In the genomic region with DNA sequence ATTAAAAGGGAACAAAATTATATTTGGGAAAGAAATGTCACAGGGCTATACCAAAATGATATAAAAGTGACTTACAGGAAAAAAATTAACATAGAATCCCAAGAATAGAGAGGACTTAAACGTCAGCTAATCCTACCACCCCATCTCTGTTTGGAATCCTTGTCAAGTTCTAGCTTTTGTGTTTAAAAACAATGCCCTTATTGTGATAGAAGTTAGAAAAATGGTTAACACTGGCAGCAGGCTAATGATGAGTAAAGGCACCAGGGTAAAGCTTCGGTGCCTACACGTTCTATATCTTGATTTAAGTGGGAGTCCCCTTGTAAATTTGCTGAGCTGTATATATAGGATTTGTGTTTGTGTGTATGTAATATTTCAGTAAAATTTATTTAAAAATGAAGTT, we compare ENCODE assay signal across 19 cellular contexts.
DNase-seq lines count a peak whose midpoint lies in the region; TF ChIP-seq lines count a peak whose summit lies in the region.
"Had no signal": no experiment of that assay in that cellular context is flagged by ENCODE, and none has a peak within 500 bp of the region (broad histone marks: within the 10 kb centered on the region; RNA-seq: fewer than 3 reads in every experiment).

No MANE protein-coding gene starts in this region.

- no peaks in the 10 kb centered on the region for H3K9me3 Mint-ChIP-seq in neural crest cell

- H3K36me3 ChIP-seq in ovary: no peaks in the 10 kb centered on the region
- H3K36me3 ChIP-seq: BE2C, BLaER1 had no signal

- H3K4me3 ChIP-seq in ovary: no peak overlapping the region
- H3K4me3 ChIP-seq: BLaER1 had no signal

- no peaks in the 10 kb centered on the region for H3K36me3 Mint-ChIP-seq in neural crest cell (ENCODE audit: low read depth)
- H3K36me3 Mint-ChIP-seq: CD14-positive monocyte; CD4-positive, alpha-beta memory T cell; CD4-positive, CD25-positive, alpha-beta regulatory T cell; CD8-positive, alpha-beta memory T cell had no signal

- H3K9me3 ChIP-seq in ovary: no peaks in the 10 kb centered on the region
- H3K9me3 ChIP-seq: BE2C, BLaER1, Caco-2 had no signal

- TF ChIP-seq CTCF in neural crest cell (conservative IDR thresholded peaks at IDR 0.05) (no peak), ovary (IDR thresholded peaks at IDR 0.05) (no peak)

- no peak overlapping the region for H3K27ac ChIP-seq in ovary
- H3K27ac ChIP-seq: BLaER1 had no signal

- no peak for TF ChIP-seq POLR2A in ovary (IDR thresholded peaks at IDR 0.05)

- WGBS in ovary, 3 donors: 80 to 89% (median 81%) methylated on average over 3 of the region's 3 CpGs

- no peak overlapping the region for H3K4me3 Mint-ChIP-seq in neural crest cell
- H3K4me3 Mint-ChIP-seq: CD14-positive monocyte; CD4-positive, alpha-beta memory T cell; CD4-positive, CD25-positive, alpha-beta regulatory T cell; CD8-positive, alpha-beta memory T cell had no signal

- H3K27ac Mint-ChIP-seq in neural crest cell (ENCODE audit: unreplicated experiment): peak overlapping the region; percentile 10
- H3K27ac Mint-ChIP-seq: CD14-positive monocyte; CD4-positive, alpha-beta memory T cell; CD4-positive, CD25-positive, alpha-beta regulatory T cell; CD8-positive, alpha-beta memory T cell had no signal

- H3K27me3 ChIP-seq in ovary: no peaks in the 10 kb centered on the region
- H3K27me3 ChIP-seq: BE2C, BLaER1 had no signal

- intact Hi-C loops in ovary (cut with DNase I): no loop called here

- H3K4me1 Mint-ChIP-seq in neural crest cell: no peaks in the 10 kb centered on the region
- H3K4me1 Mint-ChIP-seq: CD14-positive monocyte; CD4-positive, alpha-beta memory T cell; CD4-positive, CD25-positive, alpha-beta regulatory T cell; CD8-positive, alpha-beta memory T cell had no signal

- H3K27me3 Mint-ChIP-seq in neural crest cell (ENCODE audit: low read depth): no peaks in the 10 kb centered on the region
- H3K27me3 Mint-ChIP-seq: CD4-positive, alpha-beta memory T cell; CD4-positive, CD25-positive, alpha-beta regulatory T cell; CD8-positive, alpha-beta memory T cell had no signal

- no peak for TF ChIP-seq EP300 in ovary (IDR thresholded peaks at IDR 0.05)

- peak; percentile 35 for DNase-seq in globus pallidus (ENCODE audit: low spot score)
- DNase-seq in neural crest cell (ENCODE audit: low read depth, low spot score): no peak
- DNase-seq in pons (ENCODE audit: low spot score): peak; percentile 81
- DNase-seq in ovary: no peak
- no peak for DNase-seq in COLO829 (ENCODE audit: low spot score)
- no peak for DNase-seq in RPMI8226
- DNase-seq: 8988T; ACHN; BE2C; C1 segment of cervical spinal cord; Caco-2; Calu3; CD4-positive, alpha-beta memory T cell; CD4-positive, CD25-positive, alpha-beta regulatory T cell; CD8-positive, alpha-beta memory T cell; DMS79 treated with DMSO at 0.1 percent for 48 hours; GF-D8 had no signal

- no peaks in the 10 kb centered on the region for H3K4me1 ChIP-seq in ovary (ENCODE audit: insufficient read depth)
- H3K4me1 ChIP-seq: BE2C, BLaER1, Caco-2 had no signal

Comparison
In these comparisons a context has a peak if more than half of its experiments do, and no peak if none do; other contexts are left out.
1. DNase-seq: peak in globus pallidus (single experiment) and pons (single experiment); none in neural crest cell (single experiment), ovary (0 of 5), COLO829 (single experiment) and RPMI8226 (single experiment).